12 cellular contexts compared by ENCODE assay signal in genomic region chr12:52370906-52371608, GRCh38. TPM values are rescaled to one million over a fixed set of nuclear protein-coding genes. Genes with fewer than 3 reads are reported as not detected.
DNase-seq lines count a peak whose midpoint lies in the region; TF ChIP-seq lines count a peak whose summit lies in the region.
"Had no signal": no experiment of that assay in that cellular context is flagged by ENCODE, and none has a peak within 500 bp of the region (broad histone marks: within the 10 kb centered on the region; RNA-seq: fewer than 3 reads in every experiment).

No MANE protein-coding gene starts in this region.

- no peaks in the 10 kb centered on the region for H3K4me1 Mint-ChIP-seq in CD14-positive monocyte
- H3K4me1 Mint-ChIP-seq: activated T-helper 17 cell treated with anti-CD3 and anti-CD28 coated beads, Interleukin-2, amount 50 U/mL, for 72 hours had no signal

- peaks cover 0 to 4% (median 2%) of the 10 kb centered on the region in 7 donors for H3K9me3 Mint-ChIP-seq in CD14-positive monocyte
- H3K9me3 Mint-ChIP-seq: activated T-helper 17 cell treated with anti-CD3 and anti-CD28 coated beads, Interleukin-2, amount 50 U/mL, for 72 hours had no signal

- no peak for TF ChIP-seq CTCF in CD14-positive monocyte (IDR thresholded peaks at IDR 0.05)

- peaks cover 8 to 15% (median 11%) of the 10 kb centered on the region in 3 donors for H3K27me3 Mint-ChIP-seq in CD14-positive monocyte (ENCODE audit: low read depth in 3 of 3)

- intact Hi-C loops in CD14-positive monocyte (cut with micrococcal nuclease) = loop anchor here (5.0 kb wide), 2 partner anchors 506 to 611 kb away; no protein-coding TSS in a partner anchor

- H3K4me3 Mint-ChIP-seq in CD14-positive monocyte = no peak overlapping the region
- H3K4me3 Mint-ChIP-seq: activated T-helper 17 cell treated with anti-CD3 and anti-CD28 coated beads, Interleukin-2, amount 50 U/mL, for 72 hours had no signal

- H3K27ac Mint-ChIP-seq in CD14-positive monocyte = no peak overlapping the region
- H3K27ac Mint-ChIP-seq: activated T-helper 17 cell treated with anti-CD3 and anti-CD28 coated beads, Interleukin-2, amount 50 U/mL, for 72 hours had no signal

- no peaks in the 10 kb centered on the region for H3K36me3 Mint-ChIP-seq in CD14-positive monocyte

- DNase-seq in CD14-positive monocyte (ENCODE audit: low spot score) = peak; percentile 23
- DNase-seq in cerebellar cortex (ENCODE audit: low spot score) = peak; percentile 14
- DNase-seq in hippocampal formation (lab: John Stamatoyannopoulos, UW) = peak; percentile 64 to 72
- peak; percentile 82 for DNase-seq in renal cortical epithelial cell (ENCODE audit: low read depth)
- DNase-seq in SHP77 (lab: John Stamatoyannopoulos, UW) = no peak
- no peak for DNase-seq in activated CD8-positive, alpha-beta memory T cell treated with anti-CD3 and anti-CD28 coated beads, Interleukin-2, amount 50 U/mL, for 48 hours
- no peak for DNase-seq in stimulated activated CD4-positive, alpha-beta T cell treated with anti-CD3 and anti-CD28 coated beads, Interleukin-4, amount 100 ng/mL, for 4 hours
- no peak for DNase-seq in effector CD4-positive, alpha-beta T cell
- DNase-seq: DMS153; NCI-H187 treated with DMSO at 0.1 percent for 48 hours; stimulated activated CD4-positive, alpha-beta T cell treated with anti-CD3 and anti-CD28 coated beads, Interleukin-4, amount 100 ng/mL, for 1 hour had no signal

RNA-seq across cellular contexts. Expression of gene KRT85, which starts 3.8 kb away (rescaled TPM):
- polyA plus RNA-seq in CD14-positive monocyte = not detected
- not detected in 2 replicates for total RNA-seq in renal cortical epithelial cell
- total RNA-seq: activated T-helper 17 cell treated with anti-CD3 and anti-CD28 coated beads, Interleukin-2, amount 50 U/mL, for 72 hours had no signal

RNA-seq across cellular contexts. Expression of gene KRT84, which starts 14.4 kb away (rescaled TPM):
- polyA plus RNA-seq in CD14-positive monocyte = not detected
- total RNA-seq in renal cortical epithelial cell = not detected in 2 replicates
- total RNA-seq: activated T-helper 17 cell treated with anti-CD3 and anti-CD28 coated beads, Interleukin-2, amount 50 U/mL, for 72 hours had no signal

RNA-seq across cellular contexts. Expression of gene KRT82, which starts 35.1 kb away (rescaled TPM):
- not detected for polyA plus RNA-seq in CD14-positive monocyte
- not detected in 2 replicates for total RNA-seq in renal cortical epithelial cell
- total RNA-seq: activated T-helper 17 cell treated with anti-CD3 and anti-CD28 coated beads, Interleukin-2, amount 50 U/mL, for 72 hours had no signal

RNA-seq across cellular contexts. Expression of gene KRT83, which starts 49.9 kb away (rescaled TPM):
- polyA plus RNA-seq in CD14-positive monocyte = not detected
- not detected in 2 replicates for total RNA-seq in renal cortical epithelial cell
- total RNA-seq: activated T-helper 17 cell treated with anti-CD3 and anti-CD28 coated beads, Interleukin-2, amount 50 U/mL, for 72 hours had no signal

Comparison
In these comparisons a context has a peak if more than half of its experiments do, and no peak if none do; other contexts are left out.
1. DNase-seq: peak in CD14-positive monocyte (single experiment), cerebellar cortex (single experiment), hippocampal formation (2 of 2) and renal cortical epithelial cell (single experiment); none in SHP77 (0 of 2), activated CD8-positive, alpha-beta memory T cell treated with anti-CD3 and anti-CD28 coated beads, Interleukin-2, amount 50 U/mL, for 48 hours (single experiment), stimulated activated CD4-positive, alpha-beta T cell treated with anti-CD3 and anti-CD28 coated beads, Interleukin-4, amount 100 ng/mL, for 4 hours (0 of 2) and effector CD4-positive, alpha-beta T cell (single experiment).